Comparison of ENCODE assay signal across 13 cellular contexts in the genomic region with DNA sequence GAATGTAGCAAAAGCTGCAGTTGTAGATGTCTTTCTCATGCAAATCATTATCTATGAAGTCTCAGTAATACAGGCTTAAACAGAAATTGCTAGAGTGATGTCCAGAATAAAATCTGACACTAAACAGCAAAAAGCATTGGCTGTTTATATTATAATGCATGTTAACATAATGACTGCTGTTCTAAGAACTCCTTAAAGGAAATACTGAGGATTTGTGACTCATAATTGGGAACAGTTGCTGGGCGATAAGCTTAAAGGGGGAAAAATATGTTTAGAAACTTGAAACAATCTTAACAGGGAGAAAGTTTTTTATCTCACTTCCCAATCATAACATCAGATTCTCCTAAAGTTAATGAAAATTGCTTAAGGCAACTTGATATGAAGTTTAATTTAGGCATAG. TPM values are rescaled to one million over a fixed set of nuclear protein-coding genes. Genes with fewer than 3 reads are reported as not detected.
DNase-seq lines count a peak whose midpoint lies in the region; ATAC-seq and TF ChIP-seq lines count a peak whose summit lies in the region.
"Had no signal": no experiment of that assay in that cellular context is flagged by ENCODE, and none has a peak within 500 bp of the region (broad histone marks: within the 10 kb centered on the region; RNA-seq: fewer than 3 reads in every experiment).

No MANE protein-coding gene starts in this region.

- peaks cover 43% of the 10 kb centered on the region for H3K36me3 ChIP-seq in ACC112 (ENCODE audit: insufficient read depth, low read length)

- H3K27me3 ChIP-seq in ACC112 (ENCODE audit: insufficient read depth, low read length) = no peaks in the 10 kb centered on the region

- H3K27me3 Mint-ChIP-seq in brain = no peaks in the 10 kb centered on the region
- no peaks in the 10 kb centered on the region for H3K27me3 Mint-ChIP-seq in T-helper 2 cell treated with Interferon-gamma antibody and Interleukin-4, amounts not matched to agents 5 μg/mL and 100 μg/mL, for 36 hours (ENCODE audit: low read depth)
- H3K27me3 Mint-ChIP-seq: CD4-positive, alpha-beta T cell; stimulated activated memory B cell treated with anti-CD40 and anti-IgM and Interleukin-4, amounts not matched to agents 10 μg/mL and 1 μg/mL and 100 μg/mL, for 72 hours had no signal

- H3K9me3 Mint-ChIP-seq in brain = no peaks in the 10 kb centered on the region
- H3K9me3 Mint-ChIP-seq in T-helper 2 cell treated with Interferon-gamma antibody and Interleukin-4, amounts not matched to agents 5 μg/mL and 100 μg/mL, for 36 hours = no peaks in the 10 kb centered on the region
- H3K9me3 Mint-ChIP-seq: CD4-positive, alpha-beta T cell; stimulated activated memory B cell treated with anti-CD40 and anti-IgM and Interleukin-4, amounts not matched to agents 10 μg/mL and 1 μg/mL and 100 μg/mL, for 72 hours had no signal

- H3K79me2 ChIP-seq in ACC112 (ENCODE audit: control insufficient read depth, insufficient read depth, low read length, unreplicated experiment) = peaks cover 92% of the 10 kb centered on the region

- TF ChIP-seq CTCF in brain (conservative IDR thresholded peaks at IDR 0.05) = no peak

- DNase-seq in HS-5 (ENCODE audit: low read depth) (peak; percentile 68), kidney tubule cell (ENCODE audit: low spot score) (peak; percentile 46), RKO (ENCODE audit: low spot score) (no peak)
- no peak for DNase-seq in T-helper 2 cell treated with Interferon-gamma antibody and Interleukin-4, amounts not matched to agents 5 μg/mL and 100 μg/mL, for 36 hours (ENCODE audit: low spot score)
- no peak for DNase-seq in effector CD8-positive, alpha-beta T cell (lab: John Stamatoyannopoulos, UW)
- DNase-seq: CD4-positive, alpha-beta T cell; NCI-H1694 treated with DMSO at 0.1 percent for 48 hours; stimulated activated CD4-positive, alpha-beta T cell treated with anti-CD3 and anti-CD28 coated beads, Interleukin-15, amount 100 ng/mL, for 24 hours had no signal

- no peak overlapping the region for H2AFZ ChIP-seq in ACC112 (ENCODE audit: low read length, unreplicated experiment)

- peak overlapping the region; percentile 92 for H3K27ac ChIP-seq in ACC112 (ENCODE audit: low read depth, low read length)
- H3K27ac ChIP-seq: HL-60 had no signal

- peak overlapping the region in 4 of 5 experiments; percentile 52 to 81 (median 60) for H3K27ac Mint-ChIP-seq in brain
- H3K27ac Mint-ChIP-seq in T-helper 2 cell treated with Interferon-gamma antibody and Interleukin-4, amounts not matched to agents 5 μg/mL and 100 μg/mL, for 36 hours = no peak overlapping the region
- H3K27ac Mint-ChIP-seq: CD4-positive, alpha-beta T cell; stimulated activated memory B cell treated with anti-CD40 and anti-IgM and Interleukin-4, amounts not matched to agents 10 μg/mL and 1 μg/mL and 100 μg/mL, for 72 hours had no signal

- peaks cover 56% of the 10 kb centered on the region for H3K4me1 Mint-ChIP-seq in brain
- H3K4me1 Mint-ChIP-seq in T-helper 2 cell treated with Interferon-gamma antibody and Interleukin-4, amounts not matched to agents 5 μg/mL and 100 μg/mL, for 36 hours (ENCODE audit: low read depth) = peaks cover 56% of the 10 kb centered on the region

- peak overlapping the region in 4 of 5 experiments; percentile 13 to 55 (median 48) for H3K4me3 Mint-ChIP-seq in brain
- no peak overlapping the region for H3K4me3 Mint-ChIP-seq in T-helper 2 cell treated with Interferon-gamma antibody and Interleukin-4, amounts not matched to agents 5 μg/mL and 100 μg/mL, for 36 hours
- H3K4me3 Mint-ChIP-seq: CD4-positive, alpha-beta T cell; stimulated activated memory B cell treated with anti-CD40 and anti-IgM and Interleukin-4, amounts not matched to agents 10 μg/mL and 1 μg/mL and 100 μg/mL, for 72 hours had no signal

- no peak for ATAC-seq in GM21447 (IDR thresholded peaks at IDR 0.05; ENCODE audit: unreplicated experiment)
- ATAC-seq: stimulated activated memory B cell treated with anti-CD40 and anti-IgM and Interleukin-4, amounts not matched to agents 10 μg/mL and 1 μg/mL and 100 μg/mL, for 72 hours had no signal

- H3K4me1 ChIP-seq in ACC112 (ENCODE audit: control insufficient read depth, insufficient read depth, low read length, unreplicated experiment) = peaks cover 82% of the 10 kb centered on the region

- peaks cover 37% of the 10 kb centered on the region for H3K36me3 Mint-ChIP-seq in brain
- peaks cover 67% of the 10 kb centered on the region for H3K36me3 Mint-ChIP-seq in T-helper 2 cell treated with Interferon-gamma antibody and Interleukin-4, amounts not matched to agents 5 μg/mL and 100 μg/mL, for 36 hours (ENCODE audit: low read depth)

- peak overlapping the region; percentile 67 for H3K4me3 ChIP-seq in ACC112 (ENCODE audit: low read depth, low read length)

RNA-seq across cellular contexts. Expression of gene TIPARP, which starts 17.5 kb away (rescaled TPM):
- polyA plus RNA-seq in brain (ENCODE audit: insufficient read depth, low read depth, low replicate concordance) = 10.7 TPM

Comparison
In these comparisons a context has a peak if more than half of its experiments do, and no peak if none do; other contexts are left out.
1. DNase-seq: peak in HS-5 (single experiment) and kidney tubule cell (single experiment); none in T-helper 2 cell treated with Interferon-gamma antibody and Interleukin-4, amounts not matched to agents 5 μg/mL and 100 μg/mL, for 36 hours (single experiment), RKO (single experiment) and effector CD8-positive, alpha-beta T cell (single experiment).